17 cellular contexts compared by ENCODE assay signal in the genomic region with DNA sequence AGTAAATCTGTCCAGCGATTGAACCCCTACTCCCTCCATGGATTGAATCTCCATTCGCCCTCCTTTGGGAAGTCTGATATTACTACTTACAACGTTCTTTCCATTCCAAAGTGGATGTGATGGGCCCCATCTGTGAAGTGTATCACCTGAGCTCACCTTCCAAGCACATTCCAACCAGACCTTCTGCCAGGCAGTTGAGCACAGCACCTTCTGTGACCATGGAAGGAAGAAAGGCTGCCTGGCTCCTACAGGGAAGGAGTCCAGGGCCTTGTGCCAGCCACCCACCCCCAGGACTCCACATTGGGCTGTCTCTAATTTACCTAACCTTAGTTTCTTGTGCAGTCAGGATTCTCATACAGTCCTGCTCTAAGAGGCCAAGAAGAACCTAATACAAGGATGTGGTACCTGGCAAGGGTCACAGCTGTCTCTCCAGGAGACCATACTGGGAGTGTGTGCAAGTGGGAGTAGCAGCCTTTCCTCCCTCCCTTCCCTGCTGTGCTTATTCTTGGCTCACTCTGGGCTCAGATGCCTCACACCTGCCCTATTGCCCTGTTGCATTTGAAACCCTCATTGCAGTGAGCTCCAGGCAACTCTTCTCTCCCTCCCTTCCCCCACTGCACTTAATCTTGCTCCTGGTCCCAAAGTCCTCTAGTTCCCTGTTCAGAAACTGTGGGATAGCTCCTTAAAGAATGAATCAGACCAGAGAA.
DNase-seq lines count a peak whose midpoint lies in the region; ATAC-seq and TF ChIP-seq lines count a peak whose summit lies in the region.
"Had no signal": no experiment of that assay in that cellular context is flagged by ENCODE, and none has a peak within 500 bp of the region (broad histone marks: within the 10 kb centered on the region; RNA-seq: fewer than 3 reads in every experiment).

No MANE protein-coding gene starts in this region.

- H3K27me3 ChIP-seq in H7 (ENCODE audit: control insufficient read depth, insufficient read depth, low read length): no peaks in the 10 kb centered on the region
- H3K27me3 ChIP-seq: BLaER1 treated with 17β-estradiol and CSF1 and Interleukin-3, amounts not matched to agents 10 nM and 100 nM had no signal

- H3K27ac Mint-ChIP-seq in central memory CD8-positive, alpha-beta T cell (ENCODE audit: low read depth): peak overlapping the region; percentile 88
- peak overlapping the region; percentile 84 to 94 for H3K27ac Mint-ChIP-seq in natural killer cell

- peaks cover 38% of the 10 kb centered on the region for H3K4me1 Mint-ChIP-seq in central memory CD8-positive, alpha-beta T cell
- peaks cover 43 to 48% of the 10 kb centered on the region in 2 donors for H3K4me1 Mint-ChIP-seq in natural killer cell

- H3K36me3 Mint-ChIP-seq in central memory CD8-positive, alpha-beta T cell (ENCODE audit: insufficient read depth): peaks cover 2% of the 10 kb centered on the region
- no peaks in the 10 kb centered on the region for H3K36me3 Mint-ChIP-seq in natural killer cell

- H3K9me3 Mint-ChIP-seq in central memory CD8-positive, alpha-beta T cell: no peaks in the 10 kb centered on the region
- H3K9me3 Mint-ChIP-seq in natural killer cell: no peaks in the 10 kb centered on the region

- H3K4me3 Mint-ChIP-seq in central memory CD8-positive, alpha-beta T cell: no peak overlapping the region
- peak overlapping the region; percentile 72 for H3K4me3 Mint-ChIP-seq in natural killer cell

- no peaks in the 10 kb centered on the region for H3K36me3 ChIP-seq in H7 (replicated peaks; ENCODE audit: control insufficient read depth, insufficient read depth, low read length)
- H3K36me3 ChIP-seq: BLaER1 treated with 17β-estradiol and CSF1 and Interleukin-3, amounts not matched to agents 10 nM and 100 nM had no signal

- ATAC-seq in central memory CD8-positive, alpha-beta T cell (replicated peaks; ENCODE audit: extremely low read depth, poor library complexity, severe bottlenecking): no peak
- ATAC-seq in natural killer cell: no peak
- ATAC-seq in GM21360 (IDR thresholded peaks at IDR 0.05; ENCODE audit: unreplicated experiment): no peak
- ATAC-seq: K562, PC-3 had no signal

- peak; percentile 34 for DNase-seq in DMS 273 (lab: John Stamatoyannopoulos, UW; ENCODE audit: unreplicated experiment)
- no peak for DNase-seq in DMS 273 treated with DMSO at 0.1 percent for 48 hours (lab: John Stamatoyannopoulos, UW)
- DNase-seq in H7: peak; percentile 8
- no peak for DNase-seq in central memory CD8-positive, alpha-beta T cell (ENCODE audit: low spot score in 2 of 2)
- no peak for DNase-seq in natural killer cell
- no peak for DNase-seq in AG08396 (ENCODE audit: low spot score)
- DNase-seq in AML-193 (lab: John Stamatoyannopoulos, UW): no peak
- DNase-seq: GOT3, MV-4-11, NCI-H1436, NCI-H2029, NCI-H2227 treated with DMSO at 0.1 percent for 48 hours, NCI-H526, PC-3 had no signal

- TF ChIP-seq CTCF in natural killer cell (IDR thresholded peaks at IDR 0.05): no peak

- intact Hi-C loops in natural killer cell (cut with micrococcal nuclease): loop anchor here (1.0 kb wide), 1 partner anchor 79 kb away; no protein-coding TSS in a partner anchor

- no peak overlapping the region for H3K4me3 ChIP-seq in H7 (ENCODE audit: insufficient read depth, low read depth, low read length)
- H3K4me3 ChIP-seq: BLaER1 treated with 17β-estradiol and CSF1 and Interleukin-3, amounts not matched to agents 10 nM and 100 nM; K562 had no signal

- H3K27me3 Mint-ChIP-seq in central memory CD8-positive, alpha-beta T cell: peaks cover 13% of the 10 kb centered on the region
- peaks cover 7 to 8% of the 10 kb centered on the region in 2 donors for H3K27me3 Mint-ChIP-seq in natural killer cell (ENCODE audit: low read depth in 2 of 2)

Comparison
In these comparisons a context has a peak if more than half of its experiments do, and no peak if none do; other contexts are left out.
1. DNase-seq: peak in DMS 273 (single experiment) and H7 (single experiment); none in DMS 273 treated with DMSO at 0.1 percent for 48 hours (single experiment), central memory CD8-positive, alpha-beta T cell (0 of 2), natural killer cell (single experiment), AG08396 (single experiment) and AML-193 (0 of 2).